In genomic region chr5:85621668-85622067, GRCh38 we compare ENCODE assay signal across 29 cellular contexts.
"Had no signal": no experiment of that assay in that cellular context is flagged by ENCODE, and none has a peak within 500 bp of the region (broad histone marks: within the 10 kb centered on the region; RNA-seq: fewer than 3 reads in every experiment).

No MANE protein-coding gene starts in this region.

- H3K27me3 Mint-ChIP-seq: dendritic cell treated with granulocyte-macrophage colony-stimulating factor and Interleukin-4, amounts not matched to agents 40 ng/mL and 50 ng/mL, for 4 days; effector memory CD8-positive, alpha-beta T cell had no signal

- H3K4me3 ChIP-seq: colonic mucosa, coronary artery, dorsolateral prefrontal cortex, esophagus muscularis mucosa, esophagus squamous epithelium, gastrocnemius medialis, gastroesophageal sphincter, heart left ventricle, heart right ventricle had no signal

- DNase-seq: colonic mucosa; cortex of kidney; dermis blood vessel endothelial cell; dorsolateral prefrontal cortex; effector CD4-positive, alpha-beta T cell; effector CD8-positive, alpha-beta T cell; effector memory CD4-positive, alpha-beta T cell; effector memory CD8-positive, alpha-beta T cell; endodermal cell; erythroblast; esophagus squamous epithelium; foreskin fibroblast; foreskin keratinocyte; foreskin melanocyte; gastrocnemius medialis; glutamatergic neuron; head of caudate nucleus; heart left ventricle; heart right ventricle had no signal

- FAIRE-seq: colon, endometrium, endothelial cell of umbilical vein, frontal cortex had no signal

- H3K27ac Mint-ChIP-seq: dendritic cell treated with granulocyte-macrophage colony-stimulating factor and Interleukin-4, amounts not matched to agents 40 ng/mL and 50 ng/mL, for 4 days; effector memory CD8-positive, alpha-beta T cell; endodermal cell had no signal

- ATAC-seq: effector memory CD8-positive, alpha-beta T cell; esophagus mucosa; foreskin keratinocyte; gastrocnemius medialis; gastroesophageal sphincter; heart left ventricle; heart right ventricle had no signal

- H3K4me1 ChIP-seq: colonic mucosa, esophagus muscularis mucosa, esophagus squamous epithelium, foreskin keratinocyte, gastrocnemius medialis, gastroesophageal sphincter, heart left ventricle, heart right ventricle had no signal

- H3K27ac ChIP-seq: colonic mucosa, coronary artery, dorsolateral prefrontal cortex, epithelial cell of prostate, esophagus muscularis mucosa, esophagus squamous epithelium, foreskin keratinocyte, gastrocnemius medialis, gastroesophageal sphincter, heart left ventricle, heart right ventricle had no signal

- H3K9me3 ChIP-seq: colonic mucosa, esophagus muscularis mucosa, esophagus squamous epithelium, gastrocnemius medialis, gastroesophageal sphincter, heart left ventricle had no signal

- H3K9me3 Mint-ChIP-seq: endodermal cell had no signal

- H3K4me3 Mint-ChIP-seq: dendritic cell treated with granulocyte-macrophage colony-stimulating factor and Interleukin-4, amounts not matched to agents 40 ng/mL and 50 ng/mL, for 4 days; effector memory CD8-positive, alpha-beta T cell; endodermal cell had no signal

- H3K36me3 ChIP-seq: colonic mucosa, esophagus muscularis mucosa, esophagus squamous epithelium, gastrocnemius medialis, gastroesophageal sphincter, heart left ventricle, heart right ventricle had no signal

- H3K4me1 Mint-ChIP-seq: endodermal cell had no signal

- H3K27me3 ChIP-seq: colonic mucosa, dorsolateral prefrontal cortex, esophagus muscularis mucosa, esophagus squamous epithelium, foreskin keratinocyte, gastrocnemius medialis, gastroesophageal sphincter, heart left ventricle, heart right ventricle had no signal
